11 cellular contexts compared by ENCODE assay signal in the genomic region with DNA sequence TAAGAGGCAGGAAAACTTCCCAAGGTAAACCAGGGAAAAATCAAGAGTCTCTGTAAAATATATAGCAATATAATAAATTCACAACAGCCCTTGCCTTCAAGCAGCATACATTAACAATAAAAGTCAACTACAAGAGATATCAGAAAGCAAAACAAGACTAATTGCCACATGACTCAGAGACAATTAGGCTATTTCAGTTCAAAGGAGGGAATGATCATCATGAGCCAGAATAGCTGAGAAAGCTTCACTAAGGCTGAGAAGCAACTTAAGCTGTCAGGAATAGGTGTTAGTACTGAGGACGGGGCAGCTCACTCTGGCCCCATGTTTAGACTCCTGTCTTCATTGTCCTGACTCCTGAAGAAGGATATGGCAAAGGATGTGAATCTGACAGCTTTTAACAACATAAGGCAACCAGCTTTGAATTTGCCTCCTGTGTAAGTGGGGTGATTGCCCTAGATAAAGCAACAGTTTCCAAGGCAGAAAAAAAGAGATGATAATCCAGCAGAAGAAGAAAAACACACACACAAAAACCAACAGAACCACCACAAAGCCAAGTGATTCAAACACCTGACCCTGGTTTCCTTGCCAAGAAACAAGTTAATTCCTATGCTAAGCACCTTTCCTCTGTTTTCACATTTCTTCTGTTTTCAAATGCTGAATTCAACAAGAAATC.
DNase-seq lines count a peak whose midpoint lies in the region; ATAC-seq, FAIRE-seq and TF ChIP-seq lines count a peak whose summit lies in the region.
"Had no signal": no experiment of that assay in that cellular context is flagged by ENCODE, and none has a peak within 500 bp of the region (broad histone marks: within the 10 kb centered on the region; RNA-seq: fewer than 3 reads in every experiment).

No MANE protein-coding gene starts in this region.

- H3K14ac ChIP-seq in mesenchymal stem cell (ENCODE audit: low read length in 2 of 2), result no peak overlapping the region

- H2AFZ ChIP-seq in KMS-11 (ENCODE audit: low read depth), result no peak overlapping the region
- H2AFZ ChIP-seq in mammary epithelial cell (ENCODE audit: low read depth, low read length), result no peak overlapping the region
- no peak overlapping the region for H2AFZ ChIP-seq in mesenchymal stem cell (ENCODE audit: low read depth, low read length)

- dilution Hi-C loops in mammary epithelial cell (cut with HindIII; ENCODE audit: low sequenced_read_pairs), result no loop called here

- H3K79me2 ChIP-seq in KMS-11 (ENCODE audit: insufficient read depth, low read depth) (peaks cover 11% of the 10 kb centered on the region; the same call in 1 of the 2 replicates), mammary epithelial cell (ENCODE audit: insufficient read depth, low read length) (peaks cover 75% of the 10 kb centered on the region)

- H2BK15ac ChIP-seq in mesenchymal stem cell (ENCODE audit: low read depth, poor library complexity, severe bottlenecking), result no peak overlapping the region

- H3K9ac ChIP-seq in KMS-11 (no peak overlapping the region), mammary epithelial cell (ENCODE audit: insufficient read depth, low read length) (no peak overlapping the region), mesenchymal stem cell (ENCODE audit: low read length) (no peak overlapping the region)

- H3K4me3 Mint-ChIP-seq in CD4-positive, CD25-positive, alpha-beta regulatory T cell, result peak overlapping the region in 1 of 4 donors; percentile 29

- no peak overlapping the region for H2BK120ac ChIP-seq in mesenchymal stem cell (ENCODE audit: low read depth, low read length)

- no peak overlapping the region for H3K18ac ChIP-seq in mesenchymal stem cell (ENCODE audit: low read depth in 1 of 2, low read length in 2 of 2)

- H3K36me3 ChIP-seq in CD4-positive, CD25-positive, alpha-beta regulatory T cell (ENCODE audit: control insufficient read depth, insufficient read depth, low read length), result peaks cover 3% of the 10 kb centered on the region
- no peaks in the 10 kb centered on the region for H3K36me3 ChIP-seq in KMS-11 (ENCODE audit: insufficient read depth)
- H3K36me3 ChIP-seq in mammary epithelial cell (ENCODE audit: insufficient read depth, low read length), result no peaks in the 10 kb centered on the region
- no peaks in the 10 kb centered on the region for H3K36me3 ChIP-seq in mesenchymal stem cell (ENCODE audit: control insufficient read depth in 1 of 2, insufficient read depth in 2 of 2, low read depth in 1 of 2, low read length in 2 of 2)
- H3K36me3 ChIP-seq: stomach had no signal

- H3K4me1 ChIP-seq in CD4-positive, CD25-positive, alpha-beta regulatory T cell (ENCODE audit: control insufficient read depth, insufficient read depth, low read length, poor library complexity, severe bottlenecking), result peaks cover 10% of the 10 kb centered on the region
- H3K4me1 ChIP-seq in KMS-11 (ENCODE audit: low read depth, poor library complexity, severe bottlenecking) (peaks cover 28% of the 10 kb centered on the region), mammary epithelial cell (ENCODE audit: insufficient read depth, low read length) (peaks cover 21% of the 10 kb centered on the region), mesenchymal stem cell (ENCODE audit: control insufficient read depth, insufficient read depth, low read depth, low read length) (no peaks in the 10 kb centered on the region)

- TF ChIP-seq CTCF in KMS-11 (conservative IDR thresholded peaks at IDR 0.05; ENCODE audit: low read depth, low read length) (no peak), mammary epithelial cell (conservative IDR thresholded peaks at IDR 0.05 in 1 of 2, IDR thresholded peaks at IDR 0.05 in 1 of 2; ENCODE audit: extremely low read depth in 1 of 2, insufficient read depth in 1 of 2, low read depth in 1 of 2, low read length in 2 of 2) (no peak)

- peak overlapping the region in 2 of 3 donors; percentile 5 to 74 for H3K27ac Mint-ChIP-seq in CD4-positive, CD25-positive, alpha-beta regulatory T cell

- H4K8ac ChIP-seq in mesenchymal stem cell (ENCODE audit: low read length), result no peak overlapping the region

- no peak overlapping the region for H2BK5ac ChIP-seq in mesenchymal stem cell (ENCODE audit: low read depth, low read length, poor library complexity, severe bottlenecking)

- no peak for ATAC-seq in CD4-positive, CD25-positive, alpha-beta regulatory T cell (ENCODE audit: low read depth in 2 of 2)
- ATAC-seq in HG02870 (IDR thresholded peaks at IDR 0.05; ENCODE audit: unreplicated experiment), result no peak

- peak overlapping the region; percentile 9 for H3K4me3 ChIP-seq in CD4-positive, CD25-positive, alpha-beta regulatory T cell (ENCODE audit: low read depth, low read length)
- H3K4me3 ChIP-seq in KMS-11 (IDR thresholded peaks at IDR 0.05; ENCODE audit: insufficient read depth, low read depth, low read length) (no peak overlapping the region), mammary epithelial cell (replicated peaks in 1 of 3; ENCODE audit: insufficient read depth in 1 of 3, low read depth in 2 of 3, low read length in 3 of 3) (no peak overlapping the region), mesenchymal stem cell (ENCODE audit: insufficient read depth in 1 of 2, low read depth in 1 of 2, low read length in 2 of 2) (no peak overlapping the region)
- H3K4me3 ChIP-seq: stomach had no signal

- H3K27me3 Mint-ChIP-seq in CD4-positive, CD25-positive, alpha-beta regulatory T cell, result no peaks in the 10 kb centered on the region

- no peak for DNase-seq in CD4-positive, CD25-positive, alpha-beta regulatory T cell
- DNase-seq in mammary epithelial cell (peak; percentile 35), mesenchymal stem cell (peak; percentile 39), H54 (ENCODE audit: insufficient read length, low spot score) (no peak), SK-N-DZ (ENCODE audit: low spot score) (no peak), mucosa of gallbladder (ENCODE audit: low spot score) (no peak)
- DNase-seq: NCI-H1105 treated with DMSO at 0.1 percent for 48 hours, right cardiac atrium, stomach had no signal

- H4K91ac ChIP-seq in mesenchymal stem cell (ENCODE audit: low read length), result no peak overlapping the region

- H3K27ac ChIP-seq in CD4-positive, CD25-positive, alpha-beta regulatory T cell (ENCODE audit: insufficient read depth, low read length, poor library complexity, severe bottlenecking), result no peak overlapping the region
- H3K27ac ChIP-seq in KMS-11 (peak overlapping the region; percentile 35; the same call in 1 of the 2 replicates), mammary epithelial cell (ENCODE audit: insufficient read depth, low read depth, low read length) (no peak overlapping the region), mesenchymal stem cell (ENCODE audit: low read length, poor library complexity, severe bottlenecking) (no peak overlapping the region)

- H3K23ac ChIP-seq in mesenchymal stem cell (ENCODE audit: low read length in 2 of 2), result no peak overlapping the region

- no peaks in the 10 kb centered on the region for H3K27me3 ChIP-seq in CD4-positive, CD25-positive, alpha-beta regulatory T cell (ENCODE audit: control insufficient read depth, insufficient read depth, low read length)
- H3K27me3 ChIP-seq in KMS-11 (ENCODE audit: insufficient read depth, low read depth) (no peaks in the 10 kb centered on the region), mammary epithelial cell (ENCODE audit: insufficient read depth, low read length) (no peaks in the 10 kb centered on the region), mesenchymal stem cell (ENCODE audit: control insufficient read depth in 1 of 2, insufficient read depth in 1 of 2, low read length in 2 of 2) (no peaks in the 10 kb centered on the region)
- H3K27me3 ChIP-seq: stomach had no signal

- H2AK5ac ChIP-seq in mesenchymal stem cell (ENCODE audit: low read length, severe bottlenecking), result no peak overlapping the region

- peaks cover 13% of the 10 kb centered on the region for H3K79me1 ChIP-seq in mesenchymal stem cell (replicated peaks; ENCODE audit: low read length, poor library complexity, severe bottlenecking)

- peaks cover 23% of the 10 kb centered on the region; the same call in 1 of the 2 replicates for H4K20me1 ChIP-seq in KMS-11 (ENCODE audit: insufficient read depth)
- no peaks in the 10 kb centered on the region for H4K20me1 ChIP-seq in mammary epithelial cell (ENCODE audit: insufficient read depth, low read length)

- CTCF ChIA-PET in mammary epithelial cell (lab: Charles Lee; ENCODE audit: low non-redundant PET), result no interaction called here

- no peak overlapping the region for H2BK12ac ChIP-seq in mesenchymal stem cell (ENCODE audit: low read length in 2 of 2)

- H3K36me3 Mint-ChIP-seq in CD4-positive, CD25-positive, alpha-beta regulatory T cell, result no peaks in the 10 kb centered on the region

- H3K9me3 ChIP-seq in CD4-positive, CD25-positive, alpha-beta regulatory T cell (ENCODE audit: control insufficient read depth in 2 of 2, low read length in 2 of 2), result no peaks in the 10 kb centered on the region
- H3K9me3 ChIP-seq in mammary epithelial cell (replicated peaks; ENCODE audit: insufficient read depth, low read length) (no peaks in the 10 kb centered on the region), mesenchymal stem cell (ENCODE audit: control insufficient read depth, low read length) (no peaks in the 10 kb centered on the region)
- H3K9me3 ChIP-seq: stomach had no signal

- H3K4me2 ChIP-seq in KMS-11 (peak overlapping the region; percentile 19; the same call in 1 of the 2 replicates), mammary epithelial cell (ENCODE audit: insufficient read depth, low read depth, low read length) (no peak overlapping the region), mesenchymal stem cell (ENCODE audit: low read length, poor library complexity, severe bottlenecking) (no peak overlapping the region)

- peaks cover 31 to 55% (median 37%) of the 10 kb centered on the region in 4 donors for H3K4me1 Mint-ChIP-seq in CD4-positive, CD25-positive, alpha-beta regulatory T cell

- intact Hi-C loops in mammary epithelial cell (cut with micrococcal nuclease), result no loop called here

- no peak for TF ChIP-seq POLR2A in H54 (IDR thresholded peaks at IDR 0.05; ENCODE audit: low read depth, low read length)

- FAIRE-seq in H54 (lab: Jason Lieb, UNC), result no peak

- in situ Hi-C loops in mammary epithelial cell (cut with MboI; ENCODE audit: low sequenced_read_pairs in 2 of 2), result no loop called here

- no TSS peak for BruUV-seq in mammary epithelial cell (replicated peaks; lab: Mats Ljungman, UMichigan)

- H3K9me3 Mint-ChIP-seq in CD4-positive, CD25-positive, alpha-beta regulatory T cell, result no peaks in the 10 kb centered on the region

- 80% methylated on average over 1 of the region's 1 CpG for WGBS in mammary epithelial cell (ENCODE audit: low coverage, missing lambda C conversion rate)
- whole genome bisulfite sequencing in mesenchymal stem cell, result 100% methylated on average over 1 of the region's 1 CpG

- no peak overlapping the region for H3K4ac ChIP-seq in mesenchymal stem cell (ENCODE audit: low read depth in 1 of 2, low read length in 2 of 2)

Comparison
In these comparisons a context has a peak if more than half of its experiments do, and no peak if none do; other contexts are left out.
1. DNase-seq: peak in mammary epithelial cell (single experiment) and mesenchymal stem cell (single experiment); none in CD4-positive, CD25-positive, alpha-beta regulatory T cell (0 of 3), H54 (single experiment), SK-N-DZ (single experiment) and mucosa of gallbladder (single experiment).